ENCODE assay signal across 37 cellular contexts in genomic region chr1:33158366-33158765, GRCh38. TPM values are rescaled to one million over a fixed set of nuclear protein-coding genes. Genes with fewer than 3 reads are reported as not detected.
A peak's percentile ranks its signal among the peaks of the same experiment; 100 is the strongest.
DNase-seq lines count a peak whose midpoint lies in the region; ATAC-seq, FAIRE-seq and TF ChIP-seq lines count a peak whose summit lies in the region.
"Had no signal": no experiment of that assay in that cellular context is flagged by ENCODE, and none has a peak within 500 bp of the region (broad histone marks: within the 10 kb centered on the region; RNA-seq: fewer than 3 reads in every experiment).

No MANE protein-coding gene starts in this region.

- H3K36me3 ChIP-seq in HepG2 (replicated peaks in 1 of 2; ENCODE audit: control insufficient read depth in 1 of 2, insufficient read depth in 2 of 2, low read length in 2 of 2) (no peaks in the 10 kb centered on the region), right lobe of liver (no peaks in the 10 kb centered on the region), K562 (ENCODE audit: control insufficient read depth, insufficient read depth, low read length) (no peaks in the 10 kb centered on the region), mesenchymal stem cell (ENCODE audit: control insufficient read depth in 1 of 2, insufficient read depth in 2 of 2, low read depth in 1 of 2, low read length in 2 of 2) (peaks cover 15 to 54% of the 10 kb centered on the region in 2 experiments), neuronal stem cell (replicated peaks in 1 of 2; ENCODE audit: control insufficient read depth in 2 of 2, insufficient read depth in 2 of 2, low read length in 2 of 2) (peaks cover 3 to 60% of the 10 kb centered on the region in 2 donors)
- H3K36me3 ChIP-seq: BE2C had no signal

- H3K79me1 ChIP-seq in mesenchymal stem cell (replicated peaks; ENCODE audit: low read length, poor library complexity, severe bottlenecking) (peaks cover 12% of the 10 kb centered on the region), neuronal stem cell (ENCODE audit: low read depth, low read length) (peaks cover 3% of the 10 kb centered on the region)

- no peak overlapping the region for H3K9ac ChIP-seq in HepG2 (ENCODE audit: insufficient read depth, low read depth, low read length)
- no peak overlapping the region for H3K9ac ChIP-seq in K562 (ENCODE audit: insufficient read depth in 1 of 2, low read depth in 2 of 2, low read length in 2 of 2)
- no peak overlapping the region for H3K9ac ChIP-seq in mesenchymal stem cell (ENCODE audit: low read length)
- no peak overlapping the region for H3K9ac ChIP-seq in neuronal stem cell (ENCODE audit: low read depth, low read length, poor library complexity)
- H3K9ac ChIP-seq: BLaER1; BLaER1 treated with 17β-estradiol and CSF1 and Interleukin-3, amounts not matched to agents 10 nM and 100 nM had no signal

- H3K4ac ChIP-seq in mesenchymal stem cell (ENCODE audit: low read depth in 1 of 2, low read length in 2 of 2) = no peak overlapping the region
- H3K4ac ChIP-seq in neuronal stem cell (ENCODE audit: low read length) = no peak overlapping the region

- peaks cover under 1% of the 10 kb centered on the region for H3K36me3 Mint-ChIP-seq in MCF 10A (ENCODE audit: insufficient read depth, unreplicated experiment)
- 0 out of 2 replicates have a peak, but pooled peaks cover 4% of the 10 kb centered on the region for H3K36me3 Mint-ChIP-seq in HFFc6 (ENCODE audit: low read depth)

- H2AK5ac ChIP-seq in mesenchymal stem cell (ENCODE audit: low read length, severe bottlenecking) (peak overlapping the region; percentile 13), neuronal stem cell (ENCODE audit: low read depth, low read length) (peak overlapping the region; percentile 17)

- H3K27ac Mint-ChIP-seq in MCF 10A (ENCODE audit: low read depth, unreplicated experiment) (no peak overlapping the region), HFFc6 (no peak overlapping the region)
- H3K27ac Mint-ChIP-seq: B cell; CD14-positive monocyte; CD4-positive, alpha-beta T cell; CD4-positive, CD25-positive, alpha-beta regulatory T cell; CD8-positive, alpha-beta T cell had no signal

- TF ChIP-seq EP300 in HepG2 (IDR thresholded peaks at IDR 0.05; ENCODE audit: low read depth in 2 of 2, low read length in 2 of 2) = no peak
- no peak for TF ChIP-seq EP300 in HepG2 (CRISPR knock-in tag; IDR thresholded peaks at IDR 0.05; ENCODE audit: borderline replicate concordance)
- TF ChIP-seq EP300 in K562 (IDR thresholded peaks at IDR 0.05; ENCODE audit: low read length) = no peak

- FAIRE-seq in HepG2 (lab: Jason Lieb, UNC) (no peak), K562 (lab: Jason Lieb, UNC) (no peak)
- FAIRE-seq: A204.1, A549, D721Med had no signal

- ATAC-seq in HepG2 = no peak
- no peak for ATAC-seq in right lobe of liver
- no peak for ATAC-seq in K562
- no peak for ATAC-seq in Right ventricle myocardium superior (ENCODE audit: poor library complexity)
- ATAC-seq: A549; CD8-positive, alpha-beta T cell had no signal

- no peak overlapping the region for H3K14ac ChIP-seq in mesenchymal stem cell (ENCODE audit: low read length in 2 of 2)
- H3K14ac ChIP-seq in neuronal stem cell (ENCODE audit: low read length) = no peak overlapping the region

- H3K27me3 ChIP-seq in HepG2 (ENCODE audit: control insufficient read depth in 1 of 2, insufficient read depth in 2 of 2, low read length in 2 of 2) (no peaks in the 10 kb centered on the region), right lobe of liver (no peaks in the 10 kb centered on the region), K562 (ENCODE audit: control insufficient read depth in 2 of 2, insufficient read depth in 2 of 2, low read length in 2 of 2) (peaks cover 32 to 64% of the 10 kb centered on the region in 2 experiments), mesenchymal stem cell (ENCODE audit: control insufficient read depth in 1 of 2, insufficient read depth in 1 of 2, low read length in 2 of 2) (peaks cover 0 to 5% of the 10 kb centered on the region in 2 experiments), neuronal stem cell (ENCODE audit: control insufficient read depth in 3 of 3, insufficient read depth in 3 of 3, low read depth in 1 of 3, low read length in 3 of 3) (no peaks in the 10 kb centered on the region)
- H3K27me3 ChIP-seq: BE2C; BLaER1; BLaER1 treated with 17β-estradiol and CSF1 and Interleukin-3, amounts not matched to agents 10 nM and 100 nM had no signal

- H3K4me2 ChIP-seq in HepG2 (ENCODE audit: low read depth, low read length) (no peak overlapping the region), K562 (ENCODE audit: insufficient read depth, low read length) (no peak overlapping the region), mesenchymal stem cell (ENCODE audit: low read length, poor library complexity, severe bottlenecking) (no peak overlapping the region), neuronal stem cell (ENCODE audit: insufficient read depth, low read length, poor library complexity, severe bottlenecking) (no peak overlapping the region)
- H3K4me2 ChIP-seq: A549; BLaER1; BLaER1 treated with 17β-estradiol and CSF1 and Interleukin-3, amounts not matched to agents 10 nM and 100 nM had no signal

- no peak for TF ChIP-seq POLR2A in HepG2 (IDR thresholded peaks at IDR 0.05; ENCODE audit: insufficient read depth in 1 of 2, low read depth in 2 of 2, low read length in 2 of 2)
- no peak for TF ChIP-seq POLR2A in right lobe of liver (IDR thresholded peaks at IDR 0.05)
- TF ChIP-seq POLR2A in K562 (conservative IDR thresholded peaks at IDR 0.05) = no peak

- H2AFZ ChIP-seq in HepG2 (ENCODE audit: low read length) = no peak overlapping the region
- no peak overlapping the region for H2AFZ ChIP-seq in K562 (ENCODE audit: low read depth, low read length)
- H2AFZ ChIP-seq in mesenchymal stem cell (ENCODE audit: low read depth, low read length) = no peak overlapping the region
- no peak overlapping the region for H2AFZ ChIP-seq in neuronal stem cell (ENCODE audit: low read length)

- intact Hi-C loops in HepG2 (cut with micrococcal nuclease; ENCODE audit: unreplicated experiment) (no loop called here), right lobe of liver (cut with DNase I) (no loop called here), K562 (cut with micrococcal nuclease) (no loop called here), MCF 10A (cut with micrococcal nuclease) (no loop called here), Right ventricle myocardium superior (cut with DNase I) (no loop called here)

- WGBS in HepG2 (ENCODE audit: low lambda C conversion rate) = 94% methylated on average over 2 of the region's 3 CpGs
- WGBS in right lobe of liver (ENCODE audit: insufficient coverage, low coverage, low lambda C conversion rate, missing lambda C conversion rate) = 94% methylated on average over 2 of the region's 3 CpGs
- 19% methylated on average over 3 of the region's 3 CpGs for WGBS in K562 (ENCODE audit: insufficient coverage, low coverage, missing lambda C conversion rate)
- 100% methylated on average over 1 of the region's 3 CpGs for WGBS in mesenchymal stem cell
- WGBS in neuronal stem cell (ENCODE audit: extremely low coverage in 2 of 2, insufficient read length in 2 of 2, insufficient replicate concordance in 1 of 2), 2 donors = no CpG with 5 or more reads among the region's 3 CpGs

- no peak overlapping the region for H3K4me3 Mint-ChIP-seq in MCF 10A (ENCODE audit: unreplicated experiment)
- no peak overlapping the region for H3K4me3 Mint-ChIP-seq in HFFc6
- H3K4me3 Mint-ChIP-seq: B cell; CD14-positive monocyte; CD4-positive, alpha-beta memory T cell; CD4-positive, alpha-beta T cell; CD4-positive, CD25-positive, alpha-beta regulatory T cell; CD8-positive, alpha-beta memory T cell; CD8-positive, alpha-beta T cell had no signal

- TF ChIP-seq CTCF in HepG2 (CRISPR knock-in tag; IDR thresholded peaks at IDR 0.05) (no peak), right lobe of liver (IDR thresholded peaks at IDR 0.05) (no peak), K562 (IDR thresholded peaks at IDR 0.05 in 2 of 3, conservative IDR thresholded peaks at IDR 0.05 in 1 of 3; ENCODE audit: insufficient read depth in 2 of 3, low read depth in 1 of 3, low read length in 3 of 3) (no peak), MCF 10A (IDR thresholded peaks at IDR 0.05; ENCODE audit: unreplicated experiment) (no peak), HFFc6 (IDR thresholded peaks at IDR 0.05) (no peak)

- H3K4me1 Mint-ChIP-seq in MCF 10A (ENCODE audit: insufficient read depth, unreplicated experiment) (no peaks in the 10 kb centered on the region), HFFc6 (ENCODE audit: low read depth) (peaks cover 9% of the 10 kb centered on the region)
- H3K4me1 Mint-ChIP-seq: B cell had no signal

- no peaks in the 10 kb centered on the region for H3K9me1 ChIP-seq in K562 (ENCODE audit: control insufficient read depth, insufficient read depth, low read length)

- H2BK5ac ChIP-seq in mesenchymal stem cell (ENCODE audit: low read depth, low read length, poor library complexity, severe bottlenecking) (no peak overlapping the region), neuronal stem cell (ENCODE audit: low read length) (no peak overlapping the region)

- H3K79me2 ChIP-seq in HepG2 (ENCODE audit: insufficient read depth, low read length) (no peaks in the 10 kb centered on the region), K562 (ENCODE audit: control insufficient read depth, insufficient read depth, low read length) (no peaks in the 10 kb centered on the region)

- H3K4me1 ChIP-seq in HepG2 (ENCODE audit: insufficient read depth, low read length) (peaks cover 18% of the 10 kb centered on the region), right lobe of liver (no peaks in the 10 kb centered on the region), K562 (replicated peaks in 1 of 2; ENCODE audit: control insufficient read depth in 2 of 2, insufficient read depth in 2 of 2, low read length in 2 of 2) (peaks cover 0 to 9% of the 10 kb centered on the region in 2 experiments; a peak in 1 of 5 replicates), mesenchymal stem cell (ENCODE audit: control insufficient read depth, insufficient read depth, low read depth, low read length) (peaks cover 45% of the 10 kb centered on the region), neuronal stem cell (ENCODE audit: control insufficient read depth in 2 of 2, insufficient read depth in 1 of 2, low read depth in 1 of 2, low read length in 2 of 2) (peaks cover 26 to 34% of the 10 kb centered on the region in 2 donors)
- H3K4me1 ChIP-seq: A549, Caco-2 had no signal

- no peaks in the 10 kb centered on the region for H3K27me3 Mint-ChIP-seq in MCF 10A (ENCODE audit: insufficient read depth, unreplicated experiment)
- H3K27me3 Mint-ChIP-seq in HFFc6 (ENCODE audit: insufficient read depth) = no peaks in the 10 kb centered on the region
- H3K27me3 Mint-ChIP-seq: B cell; CD4-positive, alpha-beta memory T cell; CD4-positive, alpha-beta T cell; CD4-positive, CD25-positive, alpha-beta regulatory T cell had no signal

- no peak overlapping the region for H3K27ac ChIP-seq in HepG2 (ENCODE audit: extremely low read length, insufficient read depth, low read length)
- H3K27ac ChIP-seq in right lobe of liver = no peak overlapping the region
- H3K27ac ChIP-seq in K562 (ENCODE audit: extremely low read depth, low read depth, low read length) = no peak overlapping the region
- no peak overlapping the region for H3K27ac ChIP-seq in mesenchymal stem cell (ENCODE audit: low read length, poor library complexity, severe bottlenecking)
- H3K27ac ChIP-seq in neuronal stem cell (replicated peaks; ENCODE audit: low read length) = no peak overlapping the region
- H3K27ac ChIP-seq: 22Rv1; A549; BLaER1; BLaER1 treated with 17β-estradiol and CSF1 and Interleukin-3, amounts not matched to agents 10 nM and 100 nM; C4-2B had no signal

- H3K9me3 Mint-ChIP-seq in MCF 10A (ENCODE audit: unreplicated experiment) (no peaks in the 10 kb centered on the region), HFFc6 (no peaks in the 10 kb centered on the region)
- H3K9me3 Mint-ChIP-seq: CD14-positive monocyte; CD4-positive, alpha-beta memory T cell; CD4-positive, alpha-beta T cell; CD4-positive, CD25-positive, alpha-beta regulatory T cell; CD8-positive, alpha-beta memory T cell; CD8-positive, alpha-beta T cell had no signal

- DNase-seq in HepG2 (ENCODE audit: low spot score) (no peak), right lobe of liver (no peak), K562 (ENCODE audit: extremely low read depth in 1 of 4, low spot score in 3 of 4) (no peak), mesenchymal stem cell (no peak), neuronal stem cell (ENCODE audit: low spot score) (no peak), MCF 10A (ENCODE audit: unreplicated experiment) (no peak), HFFc6 (no peak), Right ventricle myocardium superior (no peak)
- DNase-seq: 8988T; ACHN; AML-193; BE2C; C1 segment of cervical spinal cord; Caco-2; Calu3; CD4-positive, alpha-beta memory T cell; CD4-positive, alpha-beta T cell; CD4-positive, CD25-positive, alpha-beta regulatory T cell; CD8-positive, alpha-beta memory T cell; CD8-positive, alpha-beta T cell; COR-L47; DMS 273 treated with DMSO at 0.1 percent for 48 hours; DMS153; DMS53; DMS79; DMS79 treated with DMSO at 0.1 percent for 48 hours; DND-41; EL had no signal

- H4K91ac ChIP-seq in mesenchymal stem cell (ENCODE audit: low read length) (no peak overlapping the region), neuronal stem cell (ENCODE audit: low read depth, low read length, poor library complexity) (no peak overlapping the region)

- CTCF ChIA-PET in HepG2 (lab: Yijun Ruan, JAX; ENCODE audit: low intra/inter-chr PET ratio, low total read pairs) = no interaction called here
- CTCF ChIA-PET in K562 (lab: Yijun Ruan, JAX; ENCODE audit: low intra/inter-chr PET ratio) = no interaction called here
- CTCF ChIA-PET in MCF 10A (lab: Yijun Ruan, JAX) = no interaction called here

- H2BK12ac ChIP-seq in mesenchymal stem cell (ENCODE audit: low read length in 2 of 2) (no peak overlapping the region), neuronal stem cell (ENCODE audit: low read length) (no peak overlapping the region)

- H2BK120ac ChIP-seq in mesenchymal stem cell (ENCODE audit: low read depth, low read length) (no peak overlapping the region), neuronal stem cell (ENCODE audit: low read depth, low read length) (no peak overlapping the region)

- in situ Hi-C loops in HepG2 (cut with HindIII; ENCODE audit: extremely low pct_ligation_motif_present, low pct_unique_long_range_greater_than_20kb) (no loop called here), K562 (cut with MboI) (no loop called here)

- H2BK15ac ChIP-seq in mesenchymal stem cell (ENCODE audit: low read depth, poor library complexity, severe bottlenecking) (no peak overlapping the region), neuronal stem cell (ENCODE audit: low read length) (no peak overlapping the region)

- H4K8ac ChIP-seq in mesenchymal stem cell (ENCODE audit: low read length) (no peak overlapping the region), neuronal stem cell (ENCODE audit: low read depth, low read length) (no peak overlapping the region)

- POLR2A ChIA-PET in HepG2 (lab: Yijun Ruan, JAX) (no interaction called here), K562 (lab: Yijun Ruan, JAX) (interaction anchor here (0.6 kb wide), 1 partner anchor 162 kb away, joined by 3 read pairs; the partner anchor contains the start of gene A3GALT2), MCF 10A (lab: Yijun Ruan, JAX) (no interaction called here)

- no TSS peak for BruUV-seq in HepG2 (replicated peaks; lab: Mats Ljungman, UMichigan)
- BruUV-seq in K562 (replicated peaks; lab: Mats Ljungman, UMichigan) = no TSS peak
- BruUV-seq in MCF 10A (replicated peaks; lab: Mats Ljungman, UMichigan) = no TSS peak

- H3K23ac ChIP-seq in mesenchymal stem cell (ENCODE audit: low read length in 2 of 2) = no peak overlapping the region
- H3K23ac ChIP-seq in neuronal stem cell (ENCODE audit: low read depth, low read length, poor library complexity) = no peak overlapping the region

- H3K9me3 ChIP-seq in HepG2 (ENCODE audit: low read length) (no peaks in the 10 kb centered on the region), right lobe of liver (no peaks in the 10 kb centered on the region), K562 (replicated peaks; ENCODE audit: control insufficient read depth, insufficient read depth, low read depth, low read length) (no peaks in the 10 kb centered on the region), mesenchymal stem cell (ENCODE audit: control insufficient read depth, low read length) (no peaks in the 10 kb centered on the region), neuronal stem cell (replicated peaks in 1 of 2; ENCODE audit: control insufficient read depth in 2 of 2, insufficient read depth in 1 of 2, low read depth in 1 of 2, low read length in 2 of 2) (no peaks in the 10 kb centered on the region)
- H3K9me3 ChIP-seq: A549; BE2C; BLaER1; BLaER1 treated with 17β-estradiol and CSF1 and Interleukin-3, amounts not matched to agents 10 nM and 100 nM; Caco-2 had no signal

- H3K18ac ChIP-seq in mesenchymal stem cell (ENCODE audit: low read depth in 1 of 2, low read length in 2 of 2) (no peak overlapping the region), neuronal stem cell (ENCODE audit: low read length) (no peak overlapping the region)

- no peak overlapping the region for H3K4me3 ChIP-seq in HepG2 (replicated peaks in 1 of 3; ENCODE audit: insufficient read depth in 1 of 3, low read depth in 2 of 3, low read length in 3 of 3)
- H3K4me3 ChIP-seq in right lobe of liver = no peak overlapping the region
- no peak overlapping the region for H3K4me3 ChIP-seq in K562
- no peak overlapping the region for H3K4me3 ChIP-seq in mesenchymal stem cell (ENCODE audit: insufficient read depth in 1 of 2, low read depth in 1 of 2, low read length in 2 of 2)
- no peak overlapping the region for H3K4me3 ChIP-seq in neuronal stem cell (ENCODE audit: low read length in 2 of 2)
- H3K4me3 ChIP-seq: A549; BLaER1; BLaER1 treated with 17β-estradiol and CSF1 and Interleukin-3, amounts not matched to agents 10 nM and 100 nM had no signal

- TF ChIP-seq RAD21 in HepG2 (CRISPR knock-in tag; IDR thresholded peaks at IDR 0.05) (no peak), K562 (CRISPR knock-in tag; conservative IDR thresholded peaks at IDR 0.05 in 1 of 2, IDR thresholded peaks at IDR 0.05 in 1 of 2) (no peak)

- H4K20me1 ChIP-seq in HepG2 (ENCODE audit: insufficient read depth, low read length) = no peaks in the 10 kb centered on the region
- no peaks in the 10 kb centered on the region; the same call in 1 of the 2 replicates for H4K20me1 ChIP-seq in K562 (replicated peaks; ENCODE audit: control insufficient read depth, insufficient read depth, low read length)
- H4K20me1 ChIP-seq: BLaER1 had no signal

RNA-seq across cellular contexts. Expression of gene TRIM62, which starts 23.5 kb away (rescaled TPM):
- total RNA-seq in HepG2 (2016; rRNA removed; fragmentation: Illumina TruSeq; extraction: Trizol) (0.53 and 1.1 TPM in 2 replicates), right lobe of liver (1 to 10 TPM; 1.1 to 2.4 (median 1.7) TPM), K562 (2014; rRNA removed) (0.94 and 1.5 TPM in 2 replicates), K562 (2014; rRNA removed; fragmentation: Illumina TruSeq; extraction: Trizol) (0.26 and 0.36 TPM in 2 replicates), K562 (2015; rRNA removed; fragmentation: Illumina TruSeq; extraction: Trizol) (0.22 and 0.60 TPM in 2 replicates), K562 (2021) (2.2 and 2.3 TPM in 2 replicates), MCF 10A (2022) (2.4 and 2.8 TPM in 2 replicates), Right ventricle myocardium superior (1.9 TPM)
- 0.10 and 0.18 TPM in 2 replicates for total RNA-seq in HepG2 (2016; cell fraction: cytosol; rRNA removed; fragmentation: Illumina TruSeq; extraction: Trizol; ENCODE audit: low read depth)
- total RNA-seq in HepG2 (2016; cell fraction: insoluble cytoplasmic fraction; rRNA removed; fragmentation: Illumina TruSeq; extraction: Trizol) = 0.61 and 0.83 TPM in 2 replicates
- total RNA-seq in HepG2 (2016; cell fraction: membrane; rRNA removed; fragmentation: Illumina TruSeq; extraction: Trizol) = 1.1 TPM in 2 replicates
- 0.78 and 1.1 TPM in 2 replicates for total RNA-seq in HepG2 (2016; cell fraction: nucleus; rRNA removed; fragmentation: Illumina TruSeq; extraction: Trizol)
- polyA plus RNA-seq in HepG2 (2011; rRNA removed) (0.57 and 0.67 TPM in 2 replicates), K562 (2011; rRNA removed) (0.18 and 0.41 TPM in 2 replicates), K562 (2014; fragmentation: Illumina TruSeq; extraction: Trizol) (1.3 and 1.4 TPM in 2 replicates), K562 (2014; fragmentation: Nextera tagmentation; extraction: Ambion mirVana) (under 1 TPM; 0.27 to 0.62 TPM), K562 (2014; rRNA removed) (0.52 and 0.58 TPM in 2 replicates)
- polyA plus RNA-seq in HepG2 (2011; cell fraction: cytosol; rRNA removed) = 0.32 TPM in 2 replicates
- polyA plus RNA-seq in HepG2 (2011; cell fraction: nucleus; rRNA removed) = 2.1 and 2.9 TPM in 2 replicates
- 0.93 and 1.2 TPM in 2 replicates for polyA plus RNA-seq in HepG2 (2012)
- 0.15 and 0.24 TPM in 2 replicates for polyA plus RNA-seq in HepG2 (2016; cell fraction: cytosol; fragmentation: Illumina TruSeq; extraction: Trizol; ENCODE audit: low read depth)
- 1.1 and 1.4 TPM in 2 replicates for polyA plus RNA-seq in HepG2 (2016; cell fraction: insoluble cytoplasmic fraction; fragmentation: Illumina TruSeq; extraction: Trizol; ENCODE audit: low read depth)
- 0.68 and 0.86 TPM in 2 replicates for polyA plus RNA-seq in HepG2 (2016; cell fraction: membrane; fragmentation: Illumina TruSeq; extraction: Trizol; ENCODE audit: low read depth)
- 1.7 and 2.1 TPM in 2 replicates for polyA plus RNA-seq in HepG2 (2016; cell fraction: nucleus; fragmentation: Illumina TruSeq; extraction: Trizol; ENCODE audit: insufficient read depth, low read depth)
- polyA minus RNA-seq in HepG2 (2011; rRNA and poly(A)+ RNA removed; ENCODE audit: low replicate concordance) = 1.8 and 2.1 TPM in 2 replicates
- polyA minus RNA-seq in HepG2 (2011; cell fraction: cytosol; rRNA and poly(A)+ RNA removed) = 0.79 and 1.3 TPM in 2 replicates
- 0.87 and 0.90 TPM in 2 replicates for polyA minus RNA-seq in HepG2 (2011; cell fraction: nucleus; rRNA and poly(A)+ RNA removed)
- total RNA-seq in K562 (2011; cell fraction: chromatin; rRNA removed; ENCODE audit: low replicate concordance) = 1.6 and 2.5 TPM in 2 replicates
- total RNA-seq in K562 (2011; cell fraction: nucleolus; rRNA removed) = 1.4 and 2.3 TPM in 2 replicates
- total RNA-seq in K562 (2011; cell fraction: nucleoplasm; rRNA removed) = 1.7 and 2.3 TPM in 2 replicates
- 0.25 and 0.70 TPM in 2 replicates for polyA plus RNA-seq in K562 (2011; cell fraction: cytosol; rRNA removed)
- polyA plus RNA-seq in K562 (2011; cell fraction: nucleus; rRNA removed) = 0.83 and 2.1 TPM in 2 replicates
- 1.4 and 2.9 TPM in 2 replicates for polyA plus RNA-seq in K562 (2012)
- 0.11 and 0.15 TPM in 2 replicates for polyA minus RNA-seq in K562 (2011; rRNA and poly(A)+ RNA removed)
- polyA minus RNA-seq in K562 (2011; cell fraction: cytosol; rRNA and poly(A)+ RNA removed) = 0.73 and 0.95 TPM in 2 replicates
- polyA minus RNA-seq in K562 (2011; cell fraction: nucleus; rRNA and poly(A)+ RNA removed) = 0.40 and 1.1 TPM in 2 replicates
- polyA plus RNA-seq in mesenchymal stem cell (2013, experiment 1 of 2) = 10.9 TPM
- polyA plus RNA-seq in mesenchymal stem cell (2013, experiment 2 of 2) = 10.9 TPM
- polyA plus RNA-seq in neuronal stem cell (2013, experiment 1 of 2) = 3.4 TPM
- 3.4 TPM for polyA plus RNA-seq in neuronal stem cell (2013, experiment 2 of 2)
- 1 to 10 TPM; 6.2 to 7.9 (median 7.1) TPM for total RNA-seq in HFFc6 (2021; fragmentation: NEBNext Ultra II Directional; extraction: Animal tissue kit (Norgen Biotek cat#: 25700))
